ENCODE assay signal across 17 cellular contexts in the genomic region with DNA sequence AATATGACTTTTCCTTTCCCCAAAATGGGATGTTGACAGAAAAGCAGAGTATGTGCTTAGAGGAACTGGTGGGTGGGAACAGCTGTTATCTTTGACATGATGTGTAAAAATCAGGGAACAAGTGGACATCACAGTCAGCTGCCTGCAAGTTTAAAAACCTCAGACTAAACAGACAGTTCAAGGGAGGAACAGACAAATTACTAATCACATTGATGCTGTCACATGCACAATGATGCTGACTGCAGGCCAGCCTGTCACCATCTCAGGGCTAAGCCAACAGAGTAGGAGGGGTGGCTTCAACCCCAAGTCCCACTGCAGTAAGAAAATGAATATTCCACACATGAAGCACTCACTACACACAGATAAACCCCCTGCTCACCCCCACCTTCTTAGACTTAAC. TPM values are rescaled to one million over a fixed set of nuclear protein-coding genes. Genes with fewer than 3 reads are reported as not detected.
DNase-seq lines count a peak whose midpoint lies in the region; ATAC-seq and TF ChIP-seq lines count a peak whose summit lies in the region.
"Had no signal": no experiment of that assay in that cellular context is flagged by ENCODE, and none has a peak within 500 bp of the region (broad histone marks: within the 10 kb centered on the region; RNA-seq: fewer than 3 reads in every experiment).

No MANE protein-coding gene starts in this region.

- H3K9me3 Mint-ChIP-seq in CD4-positive, alpha-beta T cell = no peaks in the 10 kb centered on the region
- no peaks in the 10 kb centered on the region for H3K9me3 Mint-ChIP-seq in stimulated activated effector memory CD8-positive, alpha-beta T cell treated with anti-CD3 and anti-CD28 coated beads, Interleukin-12 subunit alpha, Interleukin-12 subunit beta, amount 100 ng/mL, for 72 hours
- H3K9me3 Mint-ChIP-seq: HFFc6, neural crest cell had no signal

- H3K27me3 Mint-ChIP-seq in CD4-positive, alpha-beta T cell = no peaks in the 10 kb centered on the region
- H3K27me3 Mint-ChIP-seq in T-helper 17 cell = no peaks in the 10 kb centered on the region

- no peaks in the 10 kb centered on the region for H3K27me3 ChIP-seq in CD4-positive, alpha-beta T cell (ENCODE audit: control insufficient read depth, insufficient read depth, low read length)

- H3K4me1 Mint-ChIP-seq in CD4-positive, alpha-beta T cell (ENCODE audit: low read depth) = no peaks in the 10 kb centered on the region
- no peaks in the 10 kb centered on the region for H3K4me1 Mint-ChIP-seq in T-helper 17 cell
- H3K4me1 Mint-ChIP-seq in stimulated activated effector memory CD8-positive, alpha-beta T cell treated with anti-CD3 and anti-CD28 coated beads, Interleukin-12 subunit alpha, Interleukin-12 subunit beta, amount 100 ng/mL, for 72 hours = peaks cover 1% of the 10 kb centered on the region

- CTCF ChIA-PET in CD4-positive, alpha-beta T cell (lab: Charles Lee) = no interaction called here

- H3K27ac Mint-ChIP-seq in CD4-positive, alpha-beta T cell = peak overlapping the region; percentile 6
- peak overlapping the region; percentile 67 for H3K27ac Mint-ChIP-seq in T-helper 17 cell
- peak overlapping the region; percentile 78 for H3K27ac Mint-ChIP-seq in stimulated activated effector memory CD8-positive, alpha-beta T cell treated with anti-CD3 and anti-CD28 coated beads, Interleukin-12 subunit alpha, Interleukin-12 subunit beta, amount 100 ng/mL, for 72 hours
- H3K27ac Mint-ChIP-seq: HFFc6 had no signal

- POLR2A ChIA-PET in CD4-positive, alpha-beta T cell (lab: Charles Lee) = no interaction called here

- H3K4me3 Mint-ChIP-seq in CD4-positive, alpha-beta T cell = no peak overlapping the region
- H3K4me3 Mint-ChIP-seq in T-helper 17 cell = no peak overlapping the region
- no peak overlapping the region for H3K4me3 Mint-ChIP-seq in stimulated activated effector memory CD8-positive, alpha-beta T cell treated with anti-CD3 and anti-CD28 coated beads, Interleukin-12 subunit alpha, Interleukin-12 subunit beta, amount 100 ng/mL, for 72 hours
- H3K4me3 Mint-ChIP-seq: HFFc6, neural crest cell had no signal

- no peak for DNase-seq in CD4-positive, alpha-beta T cell
- no peak for DNase-seq in T-helper 17 cell
- no peak for DNase-seq in left ventricle myocardium superior
- no peak for DNase-seq in stimulated activated effector memory CD8-positive, alpha-beta T cell treated with anti-CD3 and anti-CD28 coated beads, Interleukin-12 subunit alpha, Interleukin-12 subunit beta, amount 100 ng/mL, for 72 hours (ENCODE audit: low spot score in 2 of 2)
- no peak for DNase-seq in D341Med (ENCODE audit: low spot score)
- DNase-seq in EL = no peak
- DNase-seq in kidney glomerular epithelial cell (lab: John Stamatoyannopoulos, UW) = no peak
- DNase-seq: activated CD4-positive, alpha-beta T cell treated with anti-CD3 and anti-CD28 coated beads, Interleukin-2, amount 50 U/mL, for 48 hours; AML-193; effector CD8-positive, alpha-beta T cell; HFFc6; NCI-H2029 treated with DMSO at 0.1 percent for 48 hours; NCI-H526; stimulated activated CD4-positive, alpha-beta T cell treated with anti-CD3 and anti-CD28 coated beads, Interleukin-4, amount 100 ng/mL, for 4 hours had no signal

- no peaks in the 10 kb centered on the region for H3K9me3 ChIP-seq in CD4-positive, alpha-beta T cell (ENCODE audit: control insufficient read depth, low read length)
- no peaks in the 10 kb centered on the region for H3K9me3 ChIP-seq in T-helper 17 cell (ENCODE audit: control insufficient read depth, low read length, poor library complexity, severe bottlenecking)

- no peak for TF ChIP-seq CTCF in CD4-positive, alpha-beta T cell (IDR thresholded peaks at IDR 0.05)

- intact Hi-C loops in CD4-positive, alpha-beta T cell (cut with DNase I, micrococcal nuclease) = no loop called here
- intact Hi-C loops in left ventricle myocardium superior (cut with micrococcal nuclease) = no loop called here

- no peak for ATAC-seq in CD4-positive, alpha-beta T cell (ENCODE audit: poor library complexity)
- ATAC-seq in T-helper 17 cell (no peak), left ventricle myocardium superior (peak; percentile 8)
- peak; percentile 37 for ATAC-seq in stimulated activated effector memory CD8-positive, alpha-beta T cell treated with anti-CD3 and anti-CD28 coated beads, Interleukin-12 subunit alpha, Interleukin-12 subunit beta, amount 100 ng/mL, for 72 hours
- ATAC-seq: Panc1, SK-N-SH treated with all-trans-retinoic acid at 6 μM for 48 hours had no signal

- H3K27ac ChIP-seq in CD4-positive, alpha-beta T cell (ENCODE audit: low read depth, low read length) = no peak overlapping the region

- H3K36me3 Mint-ChIP-seq in CD4-positive, alpha-beta T cell (ENCODE audit: low read depth) = peaks cover 57% of the 10 kb centered on the region
- peaks cover 5% of the 10 kb centered on the region for H3K36me3 Mint-ChIP-seq in T-helper 17 cell (ENCODE audit: low read depth)
- H3K36me3 Mint-ChIP-seq in stimulated activated effector memory CD8-positive, alpha-beta T cell treated with anti-CD3 and anti-CD28 coated beads, Interleukin-12 subunit alpha, Interleukin-12 subunit beta, amount 100 ng/mL, for 72 hours = peaks cover 62% of the 10 kb centered on the region

RNA-seq across cellular contexts. Expression of a gene that starts 38.2 kb away (rescaled TPM):
- 10 to 100 TPM; 24.7 to 26.5 TPM for total RNA-seq in CD4-positive, alpha-beta T cell
- 10 to 100 TPM; 33.9 to 37.3 TPM for total RNA-seq in T-helper 17 cell
- total RNA-seq in left ventricle myocardium superior = 34.9 TPM

RNA-seq across cellular contexts. Expression of a gene that starts 39.6 kb away (rescaled TPM):
- 1 to 10 TPM; 5.4 to 5.9 TPM for total RNA-seq in CD4-positive, alpha-beta T cell
- total RNA-seq in T-helper 17 cell (10 to 100 TPM; 14.8 TPM), left ventricle myocardium superior (17.3 TPM)

Comparison
In these comparisons a context has a peak if more than half of its experiments do, and no peak if none do; other contexts are left out.
1. ATAC-seq: peak in left ventricle myocardium superior (single experiment) and stimulated activated effector memory CD8-positive, alpha-beta T cell treated with anti-CD3 and anti-CD28 coated beads, Interleukin-12 subunit alpha, Interleukin-12 subunit beta, amount 100 ng/mL, for 72 hours (single experiment); none in CD4-positive, alpha-beta T cell (single experiment) and T-helper 17 cell (single experiment).
2. H3K27ac Mint-ChIP-seq: peak in every context shown above with its lines; median percentile 78 in stimulated activated effector memory CD8-positive, alpha-beta T cell treated with anti-CD3 and anti-CD28 coated beads, Interleukin-12 subunit alpha, Interleukin-12 subunit beta, amount 100 ng/mL, for 72 hours; 67 in T-helper 17 cell; 6 in CD4-positive, alpha-beta T cell.